Comparison of ENCODE assay signal across 2 cellular contexts in genomic region chr6:93964926-93965325, GRCh38.
A peak's percentile ranks its signal among the peaks of the same experiment; 100 is the strongest.
TF ChIP-seq lines count a peak whose summit lies in the region.

No MANE protein-coding gene starts in this region.

TF ChIP-seq in HepG2, 621 proteins besides CTCF, POLR2A, EP300 and RAD21:
- TF ChIP-seq MAFF (IDR thresholded peaks at IDR 0.05; ENCODE audit: low read depth, low read length) (peak; percentile 64), RFX1 (IDR thresholded peaks at IDR 0.05) (no peak), MZF1 (CRISPR knock-in tag; IDR thresholded peaks at IDR 0.05; ENCODE audit: borderline replicate concordance) (no peak), SOX6 (IDR thresholded peaks at IDR 0.05) (no peak), SOX6 (CRISPR knock-in tag; IDR thresholded peaks at IDR 0.05) (no peak), ELF1 (CRISPR knock-in tag; IDR thresholded peaks at IDR 0.05) (no peak), MAFK (conservative IDR thresholded peaks at IDR 0.05 in 1 of 2, IDR thresholded peaks at IDR 0.05 in 1 of 2; ENCODE audit: low read length in 2 of 2) (peak; percentile 41 to 69; a peak in 2 of 4 replicates), ZNF235 (CRISPR knock-in tag; IDR thresholded peaks at IDR 0.05; ENCODE audit: borderline replicate concordance) (no peak), NBN (conservative IDR thresholded peaks at IDR 0.05) (no peak), ZFP41 (CRISPR knock-in tag; IDR thresholded peaks at IDR 0.05; ENCODE audit: borderline replicate concordance) (no peak), ZNF3 (CRISPR knock-in tag; IDR thresholded peaks at IDR 0.05) (no peak), TBX2 (CRISPR knock-in tag; IDR thresholded peaks at IDR 0.05; ENCODE audit: borderline replicate concordance) (no peak), HOXA3 (CRISPR knock-in tag; IDR thresholded peaks at IDR 0.05) (no peak)
TF ChIP-seq in HepG2: peak in this region for 2.

TF ChIP-seq in IMR-90, 13 proteins besides CTCF, POLR2A, EP300 and RAD21:
- TF ChIP-seq CHD1 (IDR thresholded peaks at IDR 0.05; ENCODE audit: low read depth, low read length) (no peak), NFE2L2 (IDR thresholded peaks at IDR 0.05; ENCODE audit: low read depth, low read length) (no peak), MAFK (IDR thresholded peaks at IDR 0.05; ENCODE audit: low read depth, low read length) (peak; percentile 38; the same call in 1 of the 2 replicates), RCOR1 (IDR thresholded peaks at IDR 0.05; ENCODE audit: insufficient replicate concordance, low read length) (no peak), MAZ (IDR thresholded peaks at IDR 0.05; ENCODE audit: borderline replicate concordance, low read depth, low read length) (no peak), FOS (IDR thresholded peaks at IDR 0.05; ENCODE audit: low read depth, low read length) (no peak), MXI1 (IDR thresholded peaks at IDR 0.05; ENCODE audit: borderline replicate concordance, low read depth, low read length) (no peak)
- TF ChIP-seq, protein P1, sequence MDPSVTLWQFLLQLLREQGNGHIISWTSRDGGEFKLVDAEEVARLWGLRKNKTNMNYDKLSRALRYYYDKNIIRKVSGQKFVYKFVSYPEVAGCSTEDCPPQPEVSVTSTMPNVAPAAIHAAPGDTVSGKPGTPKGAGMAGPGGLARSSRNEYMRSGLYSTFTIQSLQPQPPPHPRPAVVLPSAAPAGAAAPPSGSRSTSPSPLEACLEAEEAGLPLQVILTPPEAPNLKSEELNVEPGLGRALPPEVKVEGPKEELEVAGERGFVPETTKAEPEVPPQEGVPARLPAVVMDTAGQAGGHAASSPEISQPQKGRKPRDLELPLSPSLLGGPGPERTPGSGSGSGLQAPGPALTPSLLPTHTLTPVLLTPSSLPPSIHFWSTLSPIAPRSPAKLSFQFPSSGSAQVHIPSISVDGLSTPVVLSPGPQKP (IDR thresholded peaks at IDR 0.05; ENCODE audit: borderline replicate concordance, low read depth, low read length): no peak
